ENCODE assay signal across 18 cellular contexts in the genomic region with DNA sequence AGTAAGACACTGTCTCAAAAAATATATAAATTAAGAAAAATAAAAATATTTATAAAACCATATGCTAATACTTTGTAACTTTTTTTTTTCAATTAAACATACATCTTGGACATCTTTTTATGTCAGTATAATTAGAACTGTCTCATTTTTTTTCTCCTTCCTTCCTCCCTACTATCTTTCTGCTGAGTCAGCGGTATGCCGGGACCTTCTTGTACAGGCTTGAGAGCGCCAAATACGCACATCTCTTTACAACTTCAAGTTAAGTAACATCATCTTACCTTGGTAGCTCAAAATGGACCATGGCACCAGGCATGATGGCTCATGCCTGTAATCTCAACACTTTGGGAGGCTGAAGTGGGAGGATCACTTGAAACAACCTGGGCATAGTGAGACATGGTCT.
DNase-seq lines count a peak whose midpoint lies in the region; ATAC-seq, FAIRE-seq and TF ChIP-seq lines count a peak whose summit lies in the region.
"Had no signal": no experiment of that assay in that cellular context is flagged by ENCODE, and none has a peak within 500 bp of the region (broad histone marks: within the 10 kb centered on the region; RNA-seq: fewer than 3 reads in every experiment).

No MANE protein-coding gene starts in this region.

- H4K20me1 ChIP-seq in HepG2 (ENCODE audit: insufficient read depth, low read length) (no peaks in the 10 kb centered on the region), MM.1S (ENCODE audit: insufficient read depth, low read length) (no peaks in the 10 kb centered on the region)

- H3K27me3 ChIP-seq in HepG2 (ENCODE audit: control insufficient read depth in 1 of 2, insufficient read depth in 2 of 2, low read length in 2 of 2) (no peaks in the 10 kb centered on the region; a peak in 3 of 5 replicates), right lobe of liver (no peaks in the 10 kb centered on the region), MM.1S (replicated peaks; ENCODE audit: insufficient read depth, low read length) (no peaks in the 10 kb centered on the region), esophagus muscularis mucosa (no peaks in the 10 kb centered on the region)
- H3K27me3 ChIP-seq: BE2C had no signal

- no peak overlapping the region for H3K4me3 ChIP-seq in HepG2 (replicated peaks in 1 of 3; ENCODE audit: insufficient read depth in 1 of 3, low read depth in 2 of 3, low read length in 3 of 3)
- H3K4me3 ChIP-seq in right lobe of liver: no peak overlapping the region
- H3K4me3 ChIP-seq in MM.1S (ENCODE audit: low read length): no peak overlapping the region
- no peak overlapping the region for H3K4me3 ChIP-seq in esophagus muscularis mucosa

- in situ Hi-C loops in HepG2 (cut with HindIII; ENCODE audit: extremely low pct_ligation_motif_present, low pct_unique_long_range_greater_than_20kb): no loop called here

- intact Hi-C loops in HepG2 (cut with micrococcal nuclease; ENCODE audit: unreplicated experiment): no loop called here
- intact Hi-C loops in right lobe of liver (cut with DNase I): no loop called here
- intact Hi-C loops in esophagus muscularis mucosa (cut with DNase I): no loop called here

- no TSS peak for BruUV-seq in HepG2 (replicated peaks; lab: Mats Ljungman, UMichigan)

- no peak for TF ChIP-seq CTCF in HepG2 (CRISPR knock-in tag; IDR thresholded peaks at IDR 0.05)
- TF ChIP-seq CTCF in right lobe of liver (IDR thresholded peaks at IDR 0.05): no peak
- TF ChIP-seq CTCF in MM.1S (IDR thresholded peaks at IDR 0.05; ENCODE audit: low read length): no peak
- no peak for TF ChIP-seq CTCF in esophagus muscularis mucosa (IDR thresholded peaks at IDR 0.05)

- no peaks in the 10 kb centered on the region for H3K9me2 ChIP-seq in MM.1S (replicated peaks; ENCODE audit: insufficient read depth, low read length)

- no peak for TF ChIP-seq POLR2A in HepG2 (IDR thresholded peaks at IDR 0.05; ENCODE audit: insufficient read depth in 1 of 2, low read depth in 2 of 2, low read length in 2 of 2)
- TF ChIP-seq POLR2A in right lobe of liver (IDR thresholded peaks at IDR 0.05): no peak
- no peak for TF ChIP-seq POLR2A in esophagus muscularis mucosa (IDR thresholded peaks at IDR 0.05; ENCODE audit: low read depth)

- WGBS in HepG2 (ENCODE audit: low lambda C conversion rate): 97% methylated on average over 4 of the region's 4 CpGs
- WGBS in right lobe of liver (ENCODE audit: insufficient coverage, low coverage, low lambda C conversion rate, missing lambda C conversion rate): 55% methylated on average over 3 of the region's 4 CpGs
- WGBS in esophagus muscularis mucosa: 83% methylated on average over 4 of the region's 4 CpGs

- H3K27ac ChIP-seq in HepG2 (ENCODE audit: extremely low read length, insufficient read depth, low read length) (no peak overlapping the region), right lobe of liver (no peak overlapping the region), MM.1S (ENCODE audit: low read length) (no peak overlapping the region), esophagus muscularis mucosa (replicated peaks in 1 of 4) (no peak overlapping the region)

- CTCF ChIA-PET in HepG2 (lab: Yijun Ruan, JAX; ENCODE audit: low intra/inter-chr PET ratio, low total read pairs): no interaction called here

- POLR2A ChIA-PET in HepG2 (lab: Yijun Ruan, JAX): no interaction called here

- H3K79me2 ChIP-seq in HepG2 (ENCODE audit: insufficient read depth, low read length) (no peaks in the 10 kb centered on the region), MM.1S (ENCODE audit: low read length) (no peaks in the 10 kb centered on the region)

- no peaks in the 10 kb centered on the region for H3K36me3 ChIP-seq in HepG2 (replicated peaks in 1 of 2; ENCODE audit: control insufficient read depth in 1 of 2, insufficient read depth in 2 of 2, low read length in 2 of 2)
- H3K36me3 ChIP-seq in right lobe of liver: no peaks in the 10 kb centered on the region
- no peaks in the 10 kb centered on the region for H3K36me3 ChIP-seq in MM.1S (replicated peaks; ENCODE audit: insufficient read depth, low read length)
- H3K36me3 ChIP-seq in esophagus muscularis mucosa: no peaks in the 10 kb centered on the region
- H3K36me3 ChIP-seq: BE2C had no signal

- H3K4me1 ChIP-seq in HepG2 (ENCODE audit: insufficient read depth, low read length): peaks cover 5% of the 10 kb centered on the region
- peaks cover 0 to 6% (median 3%) of the 10 kb centered on the region in 4 donors for H3K4me1 ChIP-seq in right lobe of liver
- peaks cover 2% of the 10 kb centered on the region for H3K4me1 ChIP-seq in MM.1S (ENCODE audit: low read length)
- H3K4me1 ChIP-seq in esophagus muscularis mucosa: peaks cover 0 to under 1% (median under 1%) of the 10 kb centered on the region in 4 donors
- H3K4me1 ChIP-seq: BE2C, Caco-2 had no signal

- H3F3A ChIP-seq in MM.1S (ENCODE audit: insufficient read depth, low read length): no peaks in the 10 kb centered on the region

- TF ChIP-seq EP300 in HepG2 (IDR thresholded peaks at IDR 0.05; ENCODE audit: low read depth in 2 of 2, low read length in 2 of 2) (no peak), HepG2 (CRISPR knock-in tag; IDR thresholded peaks at IDR 0.05; ENCODE audit: borderline replicate concordance) (no peak), esophagus muscularis mucosa (IDR thresholded peaks at IDR 0.05) (no peak)

- DNase-seq in HepG2 (ENCODE audit: low spot score) (no peak), right lobe of liver (no peak), MM.1S (peak; percentile 7), esophagus muscularis mucosa (ENCODE audit: extremely low spot score) (peak; percentile 60), GDM1 (lab: John Stamatoyannopoulos, UW) (no peak), LoVo (ENCODE audit: low spot score) (no peak)
- DNase-seq: ACHN; BE2C; C1 segment of cervical spinal cord; Caco-2; CD4-positive, alpha-beta T cell; DMS79 treated with DMSO at 0.1 percent for 48 hours; GOT3; H9; Karpas-422; KBM-7 had no signal

- no peak for FAIRE-seq in HepG2 (lab: Jason Lieb, UNC)
- FAIRE-seq: D721Med, GM12891 had no signal

- H3K9ac ChIP-seq in HepG2 (ENCODE audit: insufficient read depth, low read depth, low read length) (no peak overlapping the region), MM.1S (ENCODE audit: low read length) (no peak overlapping the region)

- ATAC-seq in HepG2 (no peak), right lobe of liver (no peak)

- no peak overlapping the region for H3K4me2 ChIP-seq in HepG2 (ENCODE audit: low read depth, low read length)
- H3K4me2 ChIP-seq in MM.1S (ENCODE audit: low read depth, low read length): no peak overlapping the region

- H3K9me3 ChIP-seq in HepG2 (ENCODE audit: low read length) (no peaks in the 10 kb centered on the region), right lobe of liver (no peaks in the 10 kb centered on the region), MM.1S (replicated peaks; ENCODE audit: insufficient read depth, low read length) (no peaks in the 10 kb centered on the region), esophagus muscularis mucosa (no peaks in the 10 kb centered on the region)
- H3K9me3 ChIP-seq: BE2C, Caco-2 had no signal

- TF ChIP-seq RAD21 in HepG2 (CRISPR knock-in tag; IDR thresholded peaks at IDR 0.05): no peak

- H2AFZ ChIP-seq in HepG2 (ENCODE audit: low read length) (no peak overlapping the region), MM.1S (ENCODE audit: low read length) (no peak overlapping the region)

TF ChIP-seq in HepG2, 621 proteins besides CTCF, POLR2A, EP300 and RAD21:
- TF ChIP-seq MAFF (IDR thresholded peaks at IDR 0.05; ENCODE audit: low read depth, low read length) (peak; percentile 100), MAFK (conservative IDR thresholded peaks at IDR 0.05 in 1 of 2, IDR thresholded peaks at IDR 0.05 in 1 of 2; ENCODE audit: low read length in 2 of 2) (peak; percentile 100), HNRNPK (IDR thresholded peaks at IDR 0.05; ENCODE audit: low read depth, low read length, poor library complexity, severe bottlenecking) (no peak), MAFG (CRISPR knock-in tag; IDR thresholded peaks at IDR 0.05) (peak; percentile 71), RFX5 (IDR thresholded peaks at IDR 0.05; ENCODE audit: low read depth, low read length) (no peak)

Comparison
In these comparisons a context has a peak if more than half of its experiments do, and no peak if none do; other contexts are left out.
1. DNase-seq: peak in MM.1S (single experiment) and esophagus muscularis mucosa (single experiment); none in HepG2 (single experiment), right lobe of liver (0 of 3), GDM1 (single experiment) and LoVo (single experiment).